1 cellular context compared by ENCODE assay signal in the genomic region with DNA sequence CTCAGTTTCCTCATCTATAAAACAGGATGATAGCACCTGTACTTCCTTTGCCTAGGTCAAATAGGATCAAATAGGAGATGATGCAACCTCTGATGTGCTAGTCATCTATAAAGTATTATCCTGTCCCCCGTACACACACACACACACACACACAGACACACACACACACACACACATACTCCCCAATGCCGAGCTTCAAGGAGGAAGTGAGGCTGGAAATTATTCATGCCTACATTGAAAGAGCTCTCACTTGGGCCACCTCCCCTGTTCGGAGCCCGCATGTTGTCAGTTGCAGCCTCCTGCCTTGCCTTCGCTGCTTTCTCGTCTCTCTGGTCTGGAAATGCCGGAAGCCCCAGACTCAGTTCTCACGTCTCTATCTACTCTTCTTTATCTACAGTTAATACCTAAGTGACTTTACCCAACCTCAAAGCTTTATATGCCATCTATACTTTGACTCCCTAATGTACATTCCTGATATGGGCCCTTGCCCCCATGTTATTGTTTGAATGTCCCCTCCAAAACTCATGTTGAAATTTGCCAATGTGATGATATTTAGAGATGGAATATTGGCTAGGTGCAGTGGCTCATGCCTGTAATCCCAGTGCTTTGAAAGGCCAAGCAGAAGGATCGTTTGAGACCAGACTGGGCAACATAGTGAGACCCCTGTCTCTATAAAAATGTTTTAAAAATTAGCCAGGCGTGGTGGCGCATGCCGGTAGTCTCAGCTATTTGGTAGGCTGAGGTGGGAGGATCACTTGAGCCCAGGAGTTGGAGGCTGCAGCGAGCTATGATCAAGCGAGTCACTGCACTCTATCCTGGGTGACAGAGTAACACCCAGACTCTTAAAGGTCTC.
TF ChIP-seq lines count a peak whose summit lies in the region.

No MANE protein-coding gene starts in this region.

TF ChIP-seq in K562, 482 proteins besides CTCF, POLR2A, EP300 and RAD21 (continued from another document and continues in another):
- TF ChIP-seq, protein P1, sequence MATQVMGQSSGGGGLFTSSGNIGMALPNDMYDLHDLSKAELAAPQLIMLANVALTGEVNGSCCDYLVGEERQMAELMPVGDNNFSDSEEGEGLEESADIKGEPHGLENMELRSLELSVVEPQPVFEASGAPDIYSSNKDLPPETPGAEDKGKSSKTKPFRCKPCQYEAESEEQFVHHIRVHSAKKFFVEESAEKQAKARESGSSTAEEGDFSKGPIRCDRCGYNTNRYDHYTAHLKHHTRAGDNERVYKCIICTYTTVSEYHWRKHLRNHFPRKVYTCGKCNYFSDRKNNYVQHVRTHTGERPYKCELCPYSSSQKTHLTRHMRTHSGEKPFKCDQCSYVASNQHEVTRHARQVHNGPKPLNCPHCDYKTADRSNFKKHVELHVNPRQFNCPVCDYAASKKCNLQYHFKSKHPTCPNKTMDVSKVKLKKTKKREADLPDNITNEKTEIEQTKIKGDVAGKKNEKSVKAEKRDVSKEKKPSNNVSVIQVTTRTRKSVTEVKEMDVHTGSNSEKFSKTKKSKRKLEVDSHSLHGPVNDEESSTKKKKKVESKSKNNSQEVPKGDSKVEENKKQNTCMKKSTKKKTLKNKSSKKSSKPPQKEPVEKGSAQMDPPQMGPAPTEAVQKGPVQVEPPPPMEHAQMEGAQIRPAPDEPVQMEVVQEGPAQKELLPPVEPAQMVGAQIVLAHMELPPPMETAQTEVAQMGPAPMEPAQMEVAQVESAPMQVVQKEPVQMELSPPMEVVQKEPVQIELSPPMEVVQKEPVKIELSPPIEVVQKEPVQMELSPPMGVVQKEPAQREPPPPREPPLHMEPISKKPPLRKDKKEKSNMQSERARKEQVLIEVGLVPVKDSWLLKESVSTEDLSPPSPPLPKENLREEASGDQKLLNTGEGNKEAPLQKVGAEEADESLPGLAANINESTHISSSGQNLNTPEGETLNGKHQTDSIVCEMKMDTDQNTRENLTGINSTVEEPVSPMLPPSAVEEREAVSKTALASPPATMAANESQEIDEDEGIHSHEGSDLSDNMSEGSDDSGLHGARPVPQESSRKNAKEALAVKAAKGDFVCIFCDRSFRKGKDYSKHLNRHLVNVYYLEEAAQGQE (CRISPR knock-in tag; IDR thresholded peaks at IDR 0.05; ENCODE audit: low read depth) = no peak
- no peak for TF ChIP-seq CREBBP (IDR thresholded peaks at IDR 0.05; ENCODE audit: low read depth, low read length)
- TF ChIP-seq ZNF668 (CRISPR knock-in tag; IDR thresholded peaks at IDR 0.05) = no peak
- TF ChIP-seq, protein P2, sequence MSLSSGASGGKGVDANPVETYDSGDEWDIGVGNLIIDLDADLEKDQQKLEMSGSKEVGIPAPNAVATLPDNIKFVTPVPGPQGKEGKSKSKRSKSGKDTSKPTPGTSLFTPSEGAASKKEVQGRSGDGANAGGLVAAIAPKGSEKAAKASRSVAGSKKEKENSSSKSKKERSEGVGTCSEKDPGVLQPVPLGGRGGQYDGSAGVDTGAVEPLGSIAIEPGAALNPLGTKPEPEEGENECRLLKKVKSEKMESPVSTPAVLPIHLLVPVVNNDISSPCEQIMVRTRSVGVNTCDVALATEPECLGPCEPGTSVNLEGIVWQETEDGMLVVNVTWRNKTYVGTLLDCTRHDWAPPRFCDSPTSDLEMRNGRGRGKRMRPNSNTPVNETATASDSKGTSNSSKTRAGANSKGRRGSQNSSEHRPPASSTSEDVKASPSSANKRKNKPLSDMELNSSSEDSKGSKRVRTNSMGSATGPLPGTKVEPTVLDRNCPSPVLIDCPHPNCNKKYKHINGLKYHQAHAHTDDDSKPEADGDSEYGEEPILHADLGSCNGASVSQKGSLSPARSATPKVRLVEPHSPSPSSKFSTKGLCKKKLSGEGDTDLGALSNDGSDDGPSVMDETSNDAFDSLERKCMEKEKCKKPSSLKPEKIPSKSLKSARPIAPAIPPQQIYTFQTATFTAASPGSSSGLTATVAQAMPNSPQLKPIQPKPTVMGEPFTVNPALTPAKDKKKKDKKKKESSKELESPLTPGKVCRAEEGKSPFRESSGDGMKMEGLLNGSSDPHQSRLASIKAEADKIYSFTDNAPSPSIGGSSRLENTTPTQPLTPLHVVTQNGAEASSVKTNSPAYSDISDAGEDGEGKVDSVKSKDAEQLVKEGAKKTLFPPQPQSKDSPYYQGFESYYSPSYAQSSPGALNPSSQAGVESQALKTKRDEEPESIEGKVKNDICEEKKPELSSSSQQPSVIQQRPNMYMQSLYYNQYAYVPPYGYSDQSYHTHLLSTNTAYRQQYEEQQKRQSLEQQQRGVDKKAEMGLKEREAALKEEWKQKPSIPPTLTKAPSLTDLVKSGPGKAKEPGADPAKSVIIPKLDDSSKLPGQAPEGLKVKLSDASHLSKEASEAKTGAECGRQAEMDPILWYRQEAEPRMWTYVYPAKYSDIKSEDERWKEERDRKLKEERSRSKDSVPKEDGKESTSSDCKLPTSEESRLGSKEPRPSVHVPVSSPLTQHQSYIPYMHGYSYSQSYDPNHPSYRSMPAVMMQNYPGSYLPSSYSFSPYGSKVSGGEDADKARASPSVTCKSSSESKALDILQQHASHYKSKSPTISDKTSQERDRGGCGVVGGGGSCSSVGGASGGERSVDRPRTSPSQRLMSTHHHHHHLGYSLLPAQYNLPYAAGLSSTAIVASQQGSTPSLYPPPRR (CRISPR knock-in tag; IDR thresholded peaks at IDR 0.05; ENCODE audit: borderline replicate concordance) = peak; percentile 59; the same call in 1 of the 2 replicates
- TF ChIP-seq, protein P3, sequence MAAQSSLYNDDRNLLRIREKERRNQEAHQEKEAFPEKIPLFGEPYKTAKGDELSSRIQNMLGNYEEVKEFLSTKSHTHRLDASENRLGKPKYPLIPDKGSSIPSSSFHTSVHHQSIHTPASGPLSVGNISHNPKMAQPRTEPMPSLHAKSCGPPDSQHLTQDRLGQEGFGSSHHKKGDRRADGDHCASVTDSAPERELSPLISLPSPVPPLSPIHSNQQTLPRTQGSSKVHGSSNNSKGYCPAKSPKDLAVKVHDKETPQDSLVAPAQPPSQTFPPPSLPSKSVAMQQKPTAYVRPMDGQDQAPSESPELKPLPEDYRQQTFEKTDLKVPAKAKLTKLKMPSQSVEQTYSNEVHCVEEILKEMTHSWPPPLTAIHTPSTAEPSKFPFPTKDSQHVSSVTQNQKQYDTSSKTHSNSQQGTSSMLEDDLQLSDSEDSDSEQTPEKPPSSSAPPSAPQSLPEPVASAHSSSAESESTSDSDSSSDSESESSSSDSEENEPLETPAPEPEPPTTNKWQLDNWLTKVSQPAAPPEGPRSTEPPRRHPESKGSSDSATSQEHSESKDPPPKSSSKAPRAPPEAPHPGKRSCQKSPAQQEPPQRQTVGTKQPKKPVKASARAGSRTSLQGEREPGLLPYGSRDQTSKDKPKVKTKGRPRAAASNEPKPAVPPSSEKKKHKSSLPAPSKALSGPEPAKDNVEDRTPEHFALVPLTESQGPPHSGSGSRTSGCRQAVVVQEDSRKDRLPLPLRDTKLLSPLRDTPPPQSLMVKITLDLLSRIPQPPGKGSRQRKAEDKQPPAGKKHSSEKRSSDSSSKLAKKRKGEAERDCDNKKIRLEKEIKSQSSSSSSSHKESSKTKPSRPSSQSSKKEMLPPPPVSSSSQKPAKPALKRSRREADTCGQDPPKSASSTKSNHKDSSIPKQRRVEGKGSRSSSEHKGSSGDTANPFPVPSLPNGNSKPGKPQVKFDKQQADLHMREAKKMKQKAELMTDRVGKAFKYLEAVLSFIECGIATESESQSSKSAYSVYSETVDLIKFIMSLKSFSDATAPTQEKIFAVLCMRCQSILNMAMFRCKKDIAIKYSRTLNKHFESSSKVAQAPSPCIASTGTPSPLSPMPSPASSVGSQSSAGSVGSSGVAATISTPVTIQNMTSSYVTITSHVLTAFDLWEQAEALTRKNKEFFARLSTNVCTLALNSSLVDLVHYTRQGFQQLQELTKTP (IDR thresholded peaks at IDR 0.05; ENCODE audit: low read depth in 1 of 2, partially characterized antibody in 2 of 2) = peak in 1 of 2 experiments; percentile 42
- TF ChIP-seq KAT8 (IDR thresholded peaks at IDR 0.05; ENCODE audit: low read depth) = no peak
- TF ChIP-seq BDP1 (IDR thresholded peaks at IDR 0.05; ENCODE audit: insufficient read depth, insufficient read length) = no peak
- TF ChIP-seq ARNT (IDR thresholded peaks at IDR 0.05) = peak in 1 of 2 experiments; percentile 69; a peak in 1 of 4 replicates
- TF ChIP-seq, protein P4, sequence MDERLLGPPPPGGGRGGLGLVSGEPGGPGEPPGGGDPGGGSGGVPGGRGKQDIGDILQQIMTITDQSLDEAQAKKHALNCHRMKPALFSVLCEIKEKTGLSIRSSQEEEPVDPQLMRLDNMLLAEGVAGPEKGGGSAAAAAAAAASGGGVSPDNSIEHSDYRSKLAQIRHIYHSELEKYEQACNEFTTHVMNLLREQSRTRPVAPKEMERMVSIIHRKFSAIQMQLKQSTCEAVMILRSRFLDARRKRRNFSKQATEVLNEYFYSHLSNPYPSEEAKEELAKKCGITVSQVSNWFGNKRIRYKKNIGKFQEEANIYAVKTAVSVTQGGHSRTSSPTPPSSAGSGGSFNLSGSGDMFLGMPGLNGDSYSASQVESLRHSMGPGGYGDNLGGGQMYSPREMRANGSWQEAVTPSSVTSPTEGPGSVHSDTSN (CRISPR knock-in tag; IDR thresholded peaks at IDR 0.05; ENCODE audit: low read depth) = no peak
- TF ChIP-seq, protein P4 (tag; conservative IDR thresholded peaks at IDR 0.05; ENCODE audit: low read depth) = 0 out of 2 replicates have a peak, but pooled peaks have one; percentile 37
- no peak for TF ChIP-seq FOSL1 (tag; conservative IDR thresholded peaks at IDR 0.05)
- TF ChIP-seq ZBTB8A (IDR thresholded peaks at IDR 0.05; ENCODE audit: partially characterized antibody) = no peak
- TF ChIP-seq ELF1 (tag; IDR thresholded peaks at IDR 0.05) = no peak; the same call in 1 of the 2 replicates
- TF ChIP-seq ATF1 (CRISPR knock-in tag; IDR thresholded peaks at IDR 0.05) = no peak
- 0 out of 2 replicates have a peak, but pooled peaks have one; percentile 5 for TF ChIP-seq ATF1 (tag; IDR thresholded peaks at IDR 0.05)
- TF ChIP-seq RBM17 (IDR thresholded peaks at IDR 0.05; ENCODE audit: borderline replicate concordance, low read depth, low read length) = no peak
- no peak for TF ChIP-seq ZNF384 (IDR thresholded peaks at IDR 0.05; ENCODE audit: low read depth, low read length)
- peak in 1 of 2 experiments; percentile 71; a peak in 2 of 4 replicates for TF ChIP-seq TRIM24 (IDR thresholded peaks at IDR 0.05)
- TF ChIP-seq GATAD2A (IDR thresholded peaks at IDR 0.05) = no peak
- TF ChIP-seq POLR2H (tag; IDR thresholded peaks at IDR 0.05; ENCODE audit: low read depth) = no peak
- TF ChIP-seq, protein P5, sequence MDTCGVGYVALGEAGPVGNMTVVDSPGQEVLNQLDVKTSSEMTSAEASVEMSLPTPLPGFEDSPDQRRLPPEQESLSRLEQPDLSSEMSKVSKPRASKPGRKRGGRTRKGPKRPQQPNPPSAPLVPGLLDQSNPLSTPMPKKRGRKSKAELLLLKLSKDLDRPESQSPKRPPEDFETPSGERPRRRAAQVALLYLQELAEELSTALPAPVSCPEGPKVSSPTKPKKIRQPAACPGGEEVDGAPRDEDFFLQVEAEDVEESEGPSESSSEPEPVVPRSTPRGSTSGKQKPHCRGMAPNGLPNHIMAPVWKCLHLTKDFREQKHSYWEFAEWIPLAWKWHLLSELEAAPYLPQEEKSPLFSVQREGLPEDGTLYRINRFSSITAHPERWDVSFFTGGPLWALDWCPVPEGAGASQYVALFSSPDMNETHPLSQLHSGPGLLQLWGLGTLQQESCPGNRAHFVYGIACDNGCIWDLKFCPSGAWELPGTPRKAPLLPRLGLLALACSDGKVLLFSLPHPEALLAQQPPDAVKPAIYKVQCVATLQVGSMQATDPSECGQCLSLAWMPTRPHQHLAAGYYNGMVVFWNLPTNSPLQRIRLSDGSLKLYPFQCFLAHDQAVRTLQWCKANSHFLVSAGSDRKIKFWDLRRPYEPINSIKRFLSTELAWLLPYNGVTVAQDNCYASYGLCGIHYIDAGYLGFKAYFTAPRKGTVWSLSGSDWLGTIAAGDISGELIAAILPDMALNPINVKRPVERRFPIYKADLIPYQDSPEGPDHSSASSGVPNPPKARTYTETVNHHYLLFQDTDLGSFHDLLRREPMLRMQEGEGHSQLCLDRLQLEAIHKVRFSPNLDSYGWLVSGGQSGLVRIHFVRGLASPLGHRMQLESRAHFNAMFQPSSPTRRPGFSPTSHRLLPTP (IDR thresholded peaks at IDR 0.05; ENCODE audit: borderline replicate concordance, extremely low read depth, insufficient read length) = no peak
- no peak for TF ChIP-seq ZNF140 (CRISPR knock-in tag; IDR thresholded peaks at IDR 0.05)
- TF ChIP-seq, protein P6, sequence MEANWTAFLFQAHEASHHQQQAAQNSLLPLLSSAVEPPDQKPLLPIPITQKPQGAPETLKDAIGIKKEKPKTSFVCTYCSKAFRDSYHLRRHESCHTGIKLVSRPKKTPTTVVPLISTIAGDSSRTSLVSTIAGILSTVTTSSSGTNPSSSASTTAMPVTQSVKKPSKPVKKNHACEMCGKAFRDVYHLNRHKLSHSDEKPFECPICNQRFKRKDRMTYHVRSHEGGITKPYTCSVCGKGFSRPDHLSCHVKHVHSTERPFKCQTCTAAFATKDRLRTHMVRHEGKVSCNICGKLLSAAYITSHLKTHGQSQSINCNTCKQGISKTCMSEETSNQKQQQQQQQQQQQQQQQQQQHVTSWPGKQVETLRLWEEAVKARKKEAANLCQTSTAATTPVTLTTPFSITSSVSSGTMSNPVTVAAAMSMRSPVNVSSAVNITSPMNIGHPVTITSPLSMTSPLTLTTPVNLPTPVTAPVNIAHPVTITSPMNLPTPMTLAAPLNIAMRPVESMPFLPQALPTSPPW (CRISPR knock-in tag; IDR thresholded peaks at IDR 0.05) = no peak
- no peak for TF ChIP-seq GTF2F1 (IDR thresholded peaks at IDR 0.05; ENCODE audit: low read depth, low read length)
- TF ChIP-seq NEUROD1 (IDR thresholded peaks at IDR 0.05; ENCODE audit: borderline replicate concordance, low read depth, low read length, partially characterized antibody) = no peak
- TF ChIP-seq NFATC3 (IDR thresholded peaks at IDR 0.05) = no peak
- TF ChIP-seq ZNF324 (CRISPR knock-in tag; IDR thresholded peaks at IDR 0.05) = no peak
- TF ChIP-seq, protein P7, sequence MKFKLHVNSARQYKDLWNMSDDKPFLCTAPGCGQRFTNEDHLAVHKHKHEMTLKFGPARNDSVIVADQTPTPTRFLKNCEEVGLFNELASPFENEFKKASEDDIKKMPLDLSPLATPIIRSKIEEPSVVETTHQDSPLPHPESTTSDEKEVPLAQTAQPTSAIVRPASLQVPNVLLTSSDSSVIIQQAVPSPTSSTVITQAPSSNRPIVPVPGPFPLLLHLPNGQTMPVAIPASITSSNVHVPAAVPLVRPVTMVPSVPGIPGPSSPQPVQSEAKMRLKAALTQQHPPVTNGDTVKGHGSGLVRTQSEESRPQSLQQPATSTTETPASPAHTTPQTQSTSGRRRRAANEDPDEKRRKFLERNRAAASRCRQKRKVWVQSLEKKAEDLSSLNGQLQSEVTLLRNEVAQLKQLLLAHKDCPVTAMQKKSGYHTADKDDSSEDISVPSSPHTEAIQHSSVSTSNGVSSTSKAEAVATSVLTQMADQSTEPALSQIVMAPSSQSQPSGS (CRISPR knock-in tag; IDR thresholded peaks at IDR 0.05) = no peak
- TF ChIP-seq ZNF184 (CRISPR knock-in tag; IDR thresholded peaks at IDR 0.05) = no peak
- TF ChIP-seq CREB1 (IDR thresholded peaks at IDR 0.05) = no peak
- no peak for TF ChIP-seq CREB1 (CRISPR knock-in tag; IDR thresholded peaks at IDR 0.05)
- no peak for TF ChIP-seq BHLHE40 (IDR thresholded peaks at IDR 0.05; ENCODE audit: low read length)
- TF ChIP-seq SNRNP70 (optimal IDR thresholded peaks at IDR 0.05; ENCODE audit: low read depth, low read length) = no peak
